Comparison of ENCODE assay signal across 17 cellular contexts in genomic region chr3:194439915-194440550, GRCh38. TPM values are rescaled to one million over a fixed set of nuclear protein-coding genes. Genes with fewer than 3 reads are reported as not detected.
DNase-seq lines count a peak whose midpoint lies in the region; ATAC-seq and TF ChIP-seq lines count a peak whose summit lies in the region.
"Had no signal": no experiment of that assay in that cellular context is flagged by ENCODE, and none has a peak within 500 bp of the region (broad histone marks: within the 10 kb centered on the region; RNA-seq: fewer than 3 reads in every experiment).

No MANE protein-coding gene starts in this region.

- H3K36me3 ChIP-seq in colonic mucosa: no peaks in the 10 kb centered on the region

- no peak overlapping the region for H3K9ac ChIP-seq in colonic mucosa (ENCODE audit: low read depth in 2 of 2, low read length in 2 of 2)

- ATAC-seq in GM21717 (IDR thresholded peaks at IDR 0.05; ENCODE audit: unreplicated experiment) (no peak), HG03039 (IDR thresholded peaks at IDR 0.05; ENCODE audit: unreplicated experiment) (no peak)
- ATAC-seq: activated CD8-positive, alpha-beta T cell treated with anti-CD3 and anti-CD28 coated beads for 36 hours; lower lobe of right lung; natural killer cell treated with Interleukin-12 subunit alpha and Interleukin-12 subunit beta and Interleukin-15 and Interleukin-18, amount 100 ng/mL, for 72 hours; sciatic nerve had no signal

- TF ChIP-seq CTCF in C4-2B (conservative IDR thresholded peaks at IDR 0.05): no peak
- no peak for TF ChIP-seq CTCF in fibroblast of villous mesenchyme (IDR thresholded peaks at IDR 0.05; ENCODE audit: insufficient read depth, low read depth, low read length)
- no peak for TF ChIP-seq CTCF in colonic mucosa (IDR thresholded peaks at IDR 0.05)

- no peak overlapping the region for H3K4me3 ChIP-seq in fibroblast of villous mesenchyme (ENCODE audit: low read depth, low read length)
- H3K4me3 ChIP-seq in colonic mucosa: no peak overlapping the region
- H3K4me3 ChIP-seq: lower lobe of right lung, SK-N-MC had no signal

- H3K27me3 ChIP-seq in colonic mucosa: no peaks in the 10 kb centered on the region

- H3K27ac ChIP-seq in C4-2B (peak overlapping the region; percentile 64; the same call in 1 of the 2 replicates), colonic mucosa (no peak overlapping the region)
- H3K27ac ChIP-seq: lower lobe of right lung, SK-N-MC had no signal

- intact Hi-C loops in colonic mucosa (cut with DNase I): no loop called here

- H3K4me1 ChIP-seq in colonic mucosa: no peaks in the 10 kb centered on the region
- H3K4me1 ChIP-seq: lower lobe of right lung had no signal

- DNase-seq in HuH-7 (ENCODE audit: low spot score): peak; percentile 6
- DNase-seq in NCI-H2196 (lab: John Stamatoyannopoulos, UW; ENCODE audit: unreplicated experiment): peak; percentile 72
- peak; percentile 42 for DNase-seq in fibroblast of villous mesenchyme (ENCODE audit: low read depth)
- DNase-seq in colonic mucosa: no peak
- no peak for DNase-seq in activated CD4-positive, alpha-beta T cell treated with anti-CD3 and anti-CD28 coated beads, Interleukin-2, amount 50 U/mL, for 4 hours
- DNase-seq: activated CD8-positive, alpha-beta T cell treated with anti-CD3 and anti-CD28 coated beads for 36 hours; activated gamma-delta T cell treated with Interleukin-2 at 50 U/mL for 16 hours; GOT3; lower lobe of right lung; NCI-H1694; stimulated activated CD4-positive, alpha-beta T cell treated with anti-CD3 and anti-CD28 coated beads, Interleukin-4, amount 100 ng/mL, for 24 hours had no signal

- H3K9me3 ChIP-seq in colonic mucosa: no peaks in the 10 kb centered on the region
- H3K9me3 ChIP-seq: lower lobe of right lung had no signal

RNA-seq across cellular contexts. Expression of gene GP5, which starts 41.0 kb away (rescaled TPM):
- total RNA-seq in fibroblast of villous mesenchyme: 0.32 TPM in 1 of 2 replicates, not detected in the other
- total RNA-seq in colonic mucosa: under 1 TPM in 1 of 2 donors, not detected in 1; 0.11 TPM

RNA-seq across cellular contexts. Expression of gene ATP13A3, which starts 46.8 kb away (rescaled TPM):
- 190 and 228 TPM in 2 replicates for total RNA-seq in fibroblast of villous mesenchyme
- 10 to 100 TPM; 86.0 to 89.8 TPM for total RNA-seq in colonic mucosa

Comparison
In these comparisons a context has a peak if more than half of its experiments do, and no peak if none do; other contexts are left out.
1. DNase-seq: peak in HuH-7 (single experiment), NCI-H2196 (single experiment) and fibroblast of villous mesenchyme (single experiment); none in colonic mucosa (single experiment) and activated CD4-positive, alpha-beta T cell treated with anti-CD3 and anti-CD28 coated beads, Interleukin-2, amount 50 U/mL, for 4 hours (0 of 2).